In genomic region chr1:91404151-91405012, GRCh38 we compare ENCODE assay signal across 8 cellular contexts. TPM values are rescaled to one million over a fixed set of nuclear protein-coding genes. Genes with fewer than 3 reads are reported as not detected.
DNase-seq lines count a peak whose midpoint lies in the region; ATAC-seq and TF ChIP-seq lines count a peak whose summit lies in the region.

Gene HFM1, minus strand, starts transcription at chr1:91404837. Its CDS starts 3,755 bp downstream, at chr1:91401082.

- H3K4me3 ChIP-seq in duodenal mucosa (ENCODE audit: low read depth in 1 of 2, low read length in 2 of 2) (peak within 1 kb of the TSS; percentile 63 to 67), lower lobe of right lung (peak within 1 kb of the TSS; percentile 63)

- intact Hi-C loops in lower lobe of right lung (cut with DNase I), result no loop called here

- peak within 1 kb of the TSS in 1 of 2 donors; percentile 43 for H3K9ac ChIP-seq in duodenal mucosa (ENCODE audit: low read depth in 1 of 2, low read length in 2 of 2)

- H3K4me1 ChIP-seq in duodenal mucosa (ENCODE audit: control insufficient read depth in 1 of 2, insufficient read depth in 2 of 2, low read length in 2 of 2) (no peaks in the 10 kb centered on the region), lower lobe of right lung (no peaks in the 10 kb centered on the region)

- H3K9me3 ChIP-seq in duodenal mucosa (ENCODE audit: control insufficient read depth in 1 of 2, low read length in 2 of 2) (no peaks in the 10 kb centered on the region), lower lobe of right lung (no peaks in the 10 kb centered on the region)

- H3K36me3 ChIP-seq in duodenal mucosa (ENCODE audit: control insufficient read depth in 1 of 2, insufficient read depth in 2 of 2, low read length in 2 of 2), result no peaks in the 10 kb centered on the region
- no peaks in the 10 kb centered on the region for H3K36me3 ChIP-seq in lower lobe of right lung

- H3K27me3 ChIP-seq in duodenal mucosa (ENCODE audit: control insufficient read depth in 1 of 2, insufficient read depth in 2 of 2, low read length in 2 of 2) (peaks cover 9 to 18% of the 10 kb centered on the region in 2 donors), lower lobe of right lung (ENCODE audit: low read depth) (peaks cover 7% of the 10 kb centered on the region)

- H3K27ac ChIP-seq in duodenal mucosa (ENCODE audit: low read depth, low read length), result no peak within 1 kb of the TSS
- H3K27ac ChIP-seq in lower lobe of right lung, result peak within 1 kb of the TSS; percentile 72

- no peak for TF ChIP-seq CTCF in lower lobe of right lung (IDR thresholded peaks at IDR 0.05)

- ATAC-seq in GM18499 (IDR thresholded peaks at IDR 0.05; ENCODE audit: insufficient read depth, unreplicated experiment), result peak; percentile 81
- ATAC-seq in HG02938 (IDR thresholded peaks at IDR 0.05; ENCODE audit: unreplicated experiment), result peak; percentile 81
- peak; percentile 95 to 99 for ATAC-seq in lower lobe of right lung

- peak; percentile 15 for DNase-seq in A172 (ENCODE audit: low spot score)
- peak; percentile 78 to 89 for DNase-seq in NCI-H2081 (lab: John Stamatoyannopoulos, UW)
- peak; percentile 4 to 7 for DNase-seq in activated CD4-positive, alpha-beta T cell treated with anti-CD3 and anti-CD28 coated beads for 4 hours
- DNase-seq in lower lobe of right lung, result peak; percentile 78
- DNase-seq in stimulated activated CD4-positive, alpha-beta T cell treated with anti-CD3 and anti-CD28 coated beads, TNF-alpha, amount 100 ng/mL, for 4 hours (ENCODE audit: low read depth in 3 of 3), result peak in 2 of 3 experiments; percentile 30 to 38

RNA-seq across cellular contexts. Expression of gene HFM1, which starts in this region (rescaled TPM):
- total RNA-seq in A172 (2014; rRNA removed; shearing (Covaris generic)), result not detected in 2 replicates
- total RNA-seq in lower lobe of right lung, result 1.2 TPM

Comparison
In these comparisons a context has a peak if more than half of its experiments do, and no peak if none do; other contexts are left out.
1. Peak in DNase-seq in A172; RNA of the gene not detected or under 1 TPM.
2. DNase-seq: peak in every context shown above with its lines; median percentile 84 in NCI-H2081; 78 in lower lobe of right lung; 34 in stimulated activated CD4-positive, alpha-beta T cell treated with anti-CD3 and anti-CD28 coated beads, TNF-alpha, amount 100 ng/mL, for 4 hours; 15 in A172; 6 in activated CD4-positive, alpha-beta T cell treated with anti-CD3 and anti-CD28 coated beads for 4 hours.